10 cellular contexts compared by ENCODE assay signal in the genomic region with DNA sequence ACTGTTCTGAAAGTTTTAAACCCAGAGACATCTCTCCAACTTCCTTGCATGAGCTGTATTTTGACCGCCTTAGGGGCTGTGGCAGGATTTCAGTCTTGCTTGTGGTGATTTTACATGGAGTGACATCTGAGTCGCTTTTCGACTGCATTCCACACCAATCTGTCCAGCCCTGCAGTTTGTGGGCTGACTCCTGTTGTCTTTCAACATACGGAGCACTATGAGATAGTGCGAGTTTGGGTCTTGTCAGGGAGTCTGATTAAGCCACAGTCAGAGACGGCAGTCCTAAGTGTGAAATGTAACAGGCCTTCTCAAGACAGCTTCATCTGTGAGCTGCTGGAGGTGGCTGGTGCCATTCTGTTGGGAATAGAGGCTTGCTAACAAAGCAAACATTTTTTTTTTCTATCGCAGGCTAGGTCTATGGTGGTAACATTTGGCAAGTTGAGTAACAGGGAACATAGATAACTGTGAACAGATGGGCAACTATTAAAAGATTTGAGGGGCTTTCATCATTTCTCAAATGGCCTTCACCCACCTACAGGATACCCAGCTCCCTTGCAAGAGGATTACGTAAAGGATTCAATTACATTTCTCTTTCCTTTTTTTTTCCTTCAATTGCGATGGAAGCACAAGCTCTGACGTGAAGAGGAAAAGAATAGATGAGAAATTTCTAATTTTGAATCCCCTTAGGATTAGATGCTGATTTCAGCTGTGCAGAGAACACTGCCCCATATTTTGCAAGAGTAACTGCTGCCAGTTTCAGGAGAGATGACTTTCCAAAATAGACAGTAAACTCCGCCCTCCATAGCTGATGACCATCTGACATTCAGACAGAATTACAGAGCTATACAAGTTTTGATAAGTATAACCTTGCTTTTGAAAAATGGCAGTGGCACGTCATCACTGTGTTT. TPM values are rescaled to one million over a fixed set of nuclear protein-coding genes. Genes with fewer than 3 reads are reported as not detected.
DNase-seq lines count a peak whose midpoint lies in the region; FAIRE-seq and TF ChIP-seq lines count a peak whose summit lies in the region.
"Had no signal": no experiment of that assay in that cellular context is flagged by ENCODE, and none has a peak within 500 bp of the region (broad histone marks: within the 10 kb centered on the region; RNA-seq: fewer than 3 reads in every experiment).

No MANE protein-coding gene starts in this region.

- TF ChIP-seq CTCF in fibroblast of pulmonary artery (IDR thresholded peaks at IDR 0.05; ENCODE audit: low read length, missing control alignments) (no peak), GM10266 (IDR thresholded peaks at IDR 0.05; ENCODE audit: control insufficient read depth, insufficient read depth, low read depth, missing control alignments) (no peak)

- peak overlapping the region; percentile 35 for H3K27ac ChIP-seq in rectal smooth muscle tissue (ENCODE audit: low read depth, low read length)

- peaks cover 7% of the 10 kb centered on the region for H3K27me3 Mint-ChIP-seq in activated naive CD4-positive, alpha-beta T cell treated with anti-CD3 and anti-CD28 coated beads for 36 hours (ENCODE audit: low read depth)

- no peaks in the 10 kb centered on the region for H3K27me3 ChIP-seq in rectal smooth muscle tissue (ENCODE audit: control insufficient read depth, insufficient read depth, low read length)

- CTCF ChIA-PET in activated naive CD4-positive, alpha-beta T cell treated with anti-CD3 and anti-CD28 coated beads for 36 hours (lab: Charles Lee): interaction anchor here (0.6 kb wide), 1 partner anchor 187 kb away, joined by 3 read pairs; no protein-coding TSS in a partner anchor

- H3K4me3 Mint-ChIP-seq in activated naive CD4-positive, alpha-beta T cell treated with anti-CD3 and anti-CD28 coated beads for 36 hours: no peak overlapping the region

- H3K27ac Mint-ChIP-seq in activated naive CD4-positive, alpha-beta T cell treated with anti-CD3 and anti-CD28 coated beads for 36 hours: no peak overlapping the region

- DNase-seq in EL (peak; percentile 85), RCC 7860 (ENCODE audit: low spot score) (peak; percentile 63), fibroblast of pulmonary artery (ENCODE audit: low read depth) (peak; percentile 71), GM10266 (ENCODE audit: extremely low spot score) (no peak), GF-D8 (lab: John Stamatoyannopoulos, UW) (no peak)
- no peak for DNase-seq in activated naive CD4-positive, alpha-beta T cell treated with anti-CD3 and anti-CD28 coated beads for 36 hours
- DNase-seq in activated effector memory CD4-positive, alpha-beta T cell treated with Interleukin-2 at 50 U/mL for 16 hours: no peak
- DNase-seq: activated effector memory CD4-positive, alpha-beta T cell treated with anti-CD3 and anti-CD28 coated beads, Interleukin-2, amount 50 U/mL, for 16 hours had no signal

- H3K9ac ChIP-seq in rectal smooth muscle tissue (ENCODE audit: low read length): no peak overlapping the region

- no peaks in the 10 kb centered on the region for H3K36me3 Mint-ChIP-seq in activated naive CD4-positive, alpha-beta T cell treated with anti-CD3 and anti-CD28 coated beads for 36 hours (ENCODE audit: low read depth)

- H3K36me3 ChIP-seq in rectal smooth muscle tissue (ENCODE audit: control insufficient read depth, insufficient read depth, low read length): no peaks in the 10 kb centered on the region

- intact Hi-C loops in activated naive CD4-positive, alpha-beta T cell treated with anti-CD3 and anti-CD28 coated beads for 36 hours (cut with micrococcal nuclease): no loop called here

- FAIRE-seq in RCC 7860 (lab: Jason Lieb, UNC): no peak

- H3K4me3 ChIP-seq in fibroblast of pulmonary artery (replicated peaks; ENCODE audit: low read depth, low read length) (peak overlapping the region; percentile 15), rectal smooth muscle tissue (ENCODE audit: low read length) (no peak overlapping the region)

- no peaks in the 10 kb centered on the region for H3K9me3 Mint-ChIP-seq in activated naive CD4-positive, alpha-beta T cell treated with anti-CD3 and anti-CD28 coated beads for 36 hours

- H3K4me1 ChIP-seq in rectal smooth muscle tissue (ENCODE audit: control insufficient read depth, insufficient read depth, low read length): peaks cover 12% of the 10 kb centered on the region

- H3K4me1 Mint-ChIP-seq in activated naive CD4-positive, alpha-beta T cell treated with anti-CD3 and anti-CD28 coated beads for 36 hours (ENCODE audit: low read depth): no peaks in the 10 kb centered on the region

RNA-seq across cellular contexts. Expression of a gene that starts 25.1 kb away (rescaled TPM):
- total RNA-seq in activated naive CD4-positive, alpha-beta T cell treated with anti-CD3 and anti-CD28 coated beads for 36 hours: not detected
- total RNA-seq: OCI-LY7 had no signal

Comparison
In these comparisons a context has a peak if more than half of its experiments do, and no peak if none do; other contexts are left out.
1. DNase-seq: peak in EL (single experiment), RCC 7860 (single experiment) and fibroblast of pulmonary artery (single experiment); none in activated naive CD4-positive, alpha-beta T cell treated with anti-CD3 and anti-CD28 coated beads for 36 hours (single experiment), GM10266 (single experiment), activated effector memory CD4-positive, alpha-beta T cell treated with Interleukin-2 at 50 U/mL for 16 hours (single experiment) and GF-D8 (single experiment).